ENCODE assay signal across 26 cellular contexts in genomic region chr14:96594961-96595360, GRCh38.
DNase-seq lines count a peak whose midpoint lies in the region; ATAC-seq, FAIRE-seq and TF ChIP-seq lines count a peak whose summit lies in the region.
"Had no signal": no experiment of that assay in that cellular context is flagged by ENCODE, and none has a peak within 500 bp of the region (broad histone marks: within the 10 kb centered on the region; RNA-seq: fewer than 3 reads in every experiment).

No MANE protein-coding gene starts in this region.

- H4K91ac ChIP-seq in neuronal stem cell (ENCODE audit: low read depth, low read length, poor library complexity): no peak overlapping the region

- H3K9me3 ChIP-seq in liver (ENCODE audit: control insufficient read depth in 4 of 4, low read length in 3 of 4) (no peaks in the 10 kb centered on the region), HepG2 (ENCODE audit: low read length) (no peaks in the 10 kb centered on the region), endothelial cell of umbilical vein (replicated peaks; ENCODE audit: control insufficient read depth, insufficient read depth, low read length) (no peaks in the 10 kb centered on the region), neuronal stem cell (replicated peaks in 1 of 2; ENCODE audit: control insufficient read depth in 2 of 2, insufficient read depth in 1 of 2, low read depth in 1 of 2, low read length in 2 of 2) (no peaks in the 10 kb centered on the region), spleen (no peaks in the 10 kb centered on the region)
- H3K9me3 ChIP-seq: BLaER1 had no signal

- no peaks in the 10 kb centered on the region for H3K36me3 Mint-ChIP-seq in progenitor cell of endocrine pancreas (ENCODE audit: insufficient read depth)
- H3K36me3 Mint-ChIP-seq: CD4-positive, CD25-positive, alpha-beta regulatory T cell; CD8-positive, alpha-beta memory T cell had no signal

- H3K4me3 ChIP-seq in liver (ENCODE audit: low read depth in 1 of 3, low read length in 3 of 3) (no peak overlapping the region), HepG2 (replicated peaks in 1 of 3; ENCODE audit: insufficient read depth in 1 of 3, low read depth in 2 of 3, low read length in 3 of 3) (no peak overlapping the region), endothelial cell of umbilical vein (replicated peaks in 1 of 3; ENCODE audit: insufficient read depth in 1 of 3, low read depth in 1 of 3, low read length in 3 of 3) (no peak overlapping the region), neuronal stem cell (ENCODE audit: low read length in 2 of 2) (peak overlapping the region in 1 of 2 donors; percentile 50), spleen (no peak overlapping the region)
- H3K4me3 ChIP-seq: BLaER1, GM12878, GM23248 had no signal

- H3K4me3 Mint-ChIP-seq in progenitor cell of endocrine pancreas (ENCODE audit: low read depth): no peak overlapping the region
- H3K4me3 Mint-ChIP-seq: B cell; CD4-positive, CD25-positive, alpha-beta regulatory T cell had no signal

- H3K4me1 ChIP-seq in liver (ENCODE audit: control insufficient read depth in 4 of 4, insufficient read depth in 4 of 4, low read length in 3 of 4): peaks cover 0 to 15% (median 5%) of the 10 kb centered on the region in 4 donors
- H3K4me1 ChIP-seq in HepG2 (ENCODE audit: insufficient read depth, low read length): peaks cover 12% of the 10 kb centered on the region; the same call in 1 of the 2 replicates
- H3K4me1 ChIP-seq in endothelial cell of umbilical vein (ENCODE audit: control insufficient read depth, extremely low read depth, insufficient read depth, low read length): no peaks in the 10 kb centered on the region
- H3K4me1 ChIP-seq in neuronal stem cell (ENCODE audit: control insufficient read depth in 2 of 2, insufficient read depth in 1 of 2, low read depth in 1 of 2, low read length in 2 of 2): peaks cover 0 to 3% of the 10 kb centered on the region in 2 donors
- peaks cover 7 to 18% (median 15%) of the 10 kb centered on the region in 6 donors for H3K4me1 ChIP-seq in spleen

- no peak for ATAC-seq in HepG2
- ATAC-seq: GM12878 had no signal

- no peak overlapping the region for H3K23ac ChIP-seq in neuronal stem cell (ENCODE audit: low read depth, low read length, poor library complexity)

- no peaks in the 10 kb centered on the region for H3K4me1 Mint-ChIP-seq in progenitor cell of endocrine pancreas (ENCODE audit: low read depth)

- TF ChIP-seq CTCF in liver (IDR thresholded peaks at IDR 0.05; ENCODE audit: low read depth, low read length, missing input control) (no peak), HepG2 (CRISPR knock-in tag; IDR thresholded peaks at IDR 0.05) (no peak), endothelial cell of umbilical vein (IDR thresholded peaks at IDR 0.05; ENCODE audit: extremely low read depth in 1 of 2, insufficient read depth in 1 of 2, low read depth in 1 of 2, low read length in 2 of 2) (no peak), spleen (IDR thresholded peaks at IDR 0.05 in 8 of 11, conservative IDR thresholded peaks at IDR 0.05 in 3 of 11) (no peak), progenitor cell of endocrine pancreas (IDR thresholded peaks at IDR 0.05; ENCODE audit: unreplicated experiment) (no peak)

- DNase-seq in HepG2 (ENCODE audit: low spot score) (no peak), endothelial cell of umbilical vein (ENCODE audit: low read depth, low spot score) (peak; percentile 60), neuronal stem cell (ENCODE audit: low spot score) (no peak), spleen (peak; percentile 41), progenitor cell of endocrine pancreas (ENCODE audit: low spot score, unreplicated experiment) (no peak), NCI-H69 (lab: John Stamatoyannopoulos, UW) (no peak), NCI-H345 treated with DMSO at 0.1 percent for 48 hours (lab: John Stamatoyannopoulos, UW; ENCODE audit: unreplicated experiment) (no peak)
- DNase-seq: CD4-positive, CD25-positive, alpha-beta regulatory T cell; CD8-positive, alpha-beta memory T cell; DMS 273 treated with DMSO at 0.1 percent for 48 hours; DMS79; EL; GDM1; GM23248; H7; HCEC 1CT had no signal

- H3K9me3 Mint-ChIP-seq in progenitor cell of endocrine pancreas (ENCODE audit: low read depth): no peaks in the 10 kb centered on the region
- H3K9me3 Mint-ChIP-seq: CD4-positive, CD25-positive, alpha-beta regulatory T cell; CD8-positive, alpha-beta memory T cell had no signal

- peak overlapping the region; percentile 31 for H3K14ac ChIP-seq in neuronal stem cell (ENCODE audit: low read length)

- H3K79me2 ChIP-seq in HepG2 (ENCODE audit: insufficient read depth, low read length): no peaks in the 10 kb centered on the region
- H3K79me2 ChIP-seq in endothelial cell of umbilical vein (ENCODE audit: control insufficient read depth, insufficient read depth, low read length): no peaks in the 10 kb centered on the region

- intact Hi-C loops in HepG2 (cut with micrococcal nuclease; ENCODE audit: unreplicated experiment) (no loop called here), endothelial cell of umbilical vein (cut with micrococcal nuclease) (no loop called here), spleen (cut with DNase I; ENCODE audit: low total_unique reads) (no loop called here)

- no peaks in the 10 kb centered on the region for H3K79me1 ChIP-seq in neuronal stem cell (ENCODE audit: low read depth, low read length)

- H2AFZ ChIP-seq in HepG2 (ENCODE audit: low read length) (no peak overlapping the region), endothelial cell of umbilical vein (ENCODE audit: low read depth, low read length) (no peak overlapping the region), neuronal stem cell (ENCODE audit: low read length) (no peak overlapping the region)
- H2AFZ ChIP-seq: GM23248 had no signal

- H3K4ac ChIP-seq in neuronal stem cell (ENCODE audit: low read length): no peak overlapping the region

- H2BK5ac ChIP-seq in neuronal stem cell (ENCODE audit: low read length): no peak overlapping the region

- H3K18ac ChIP-seq in neuronal stem cell (ENCODE audit: low read length): no peak overlapping the region

- H3K36me3 ChIP-seq in liver (ENCODE audit: control insufficient read depth in 4 of 4, insufficient read depth in 3 of 4, low read depth in 1 of 4, low read length in 3 of 4) (no peaks in the 10 kb centered on the region), HepG2 (replicated peaks in 1 of 2; ENCODE audit: control insufficient read depth in 1 of 2, insufficient read depth in 2 of 2, low read length in 2 of 2) (no peaks in the 10 kb centered on the region), endothelial cell of umbilical vein (ENCODE audit: control insufficient read depth in 2 of 2, extremely low read depth in 1 of 2, insufficient read depth in 2 of 2, low read length in 2 of 2) (no peaks in the 10 kb centered on the region), neuronal stem cell (replicated peaks in 1 of 2; ENCODE audit: control insufficient read depth in 2 of 2, insufficient read depth in 2 of 2, low read length in 2 of 2) (no peaks in the 10 kb centered on the region), spleen (no peaks in the 10 kb centered on the region)
- H3K36me3 ChIP-seq: BLaER1 had no signal

- no peak overlapping the region for H2BK120ac ChIP-seq in neuronal stem cell (ENCODE audit: low read depth, low read length)

- H4K8ac ChIP-seq in neuronal stem cell (ENCODE audit: low read depth, low read length): no peak overlapping the region

- dilution Hi-C loops in endothelial cell of umbilical vein (cut with MboI; ENCODE audit: extremely low pct_ligation_motif_present, low sequenced_read_pairs): no loop called here

- H3K27me3 Mint-ChIP-seq in progenitor cell of endocrine pancreas: peaks cover 28% of the 10 kb centered on the region

- no peak for TF ChIP-seq RAD21 in liver (IDR thresholded peaks at IDR 0.05)
- TF ChIP-seq RAD21 in HepG2 (CRISPR knock-in tag; IDR thresholded peaks at IDR 0.05): no peak

- no peak overlapping the region for H3K4me2 ChIP-seq in HepG2 (ENCODE audit: low read depth, low read length)
- no peak overlapping the region for H3K4me2 ChIP-seq in endothelial cell of umbilical vein (ENCODE audit: insufficient read depth, low read length)
- no peak overlapping the region for H3K4me2 ChIP-seq in neuronal stem cell (ENCODE audit: insufficient read depth, low read length, poor library complexity, severe bottlenecking)
- H3K4me2 ChIP-seq: BLaER1 had no signal

- no peak overlapping the region for H3K9ac ChIP-seq in liver (ENCODE audit: low read depth in 1 of 2, low read length in 2 of 2)
- H3K9ac ChIP-seq in HepG2 (ENCODE audit: insufficient read depth, low read depth, low read length): no peak overlapping the region
- H3K9ac ChIP-seq in endothelial cell of umbilical vein (replicated peaks; ENCODE audit: extremely low read depth, insufficient read depth, low read length): no peak overlapping the region
- no peak overlapping the region for H3K9ac ChIP-seq in neuronal stem cell (ENCODE audit: low read depth, low read length, poor library complexity)
- H3K9ac ChIP-seq: BLaER1, GM23248 had no signal

- no peaks in the 10 kb centered on the region for H4K20me1 ChIP-seq in HepG2 (ENCODE audit: insufficient read depth, low read length)
- H4K20me1 ChIP-seq in endothelial cell of umbilical vein (replicated peaks; ENCODE audit: control insufficient read depth, extremely low read depth, insufficient read depth, low read length): no peaks in the 10 kb centered on the region
- H4K20me1 ChIP-seq: BLaER1 had no signal

- H2BK12ac ChIP-seq in neuronal stem cell (ENCODE audit: low read length): no peak overlapping the region

- WGBS in liver: 67% methylated on average over 6 of the region's 6 CpGs
- WGBS in HepG2 (ENCODE audit: low lambda C conversion rate): 8% methylated on average over 6 of the region's 6 CpGs
- no CpG with 5 or more reads among the region's 6 CpGs for WGBS in neuronal stem cell (ENCODE audit: extremely low coverage in 2 of 2, insufficient read length in 2 of 2, insufficient replicate concordance in 1 of 2), 2 donors
- whole genome bisulfite sequencing in spleen, 5 donors: 50 to 83% (median 73%) methylated on average over 6 of the region's 6 CpGs

- POLR2A ChIA-PET in HepG2 (lab: Yijun Ruan, JAX): no interaction called here
- POLR2A ChIA-PET in endothelial cell of umbilical vein (lab: Charles Lee): no interaction called here

- no peaks in the 10 kb centered on the region for H3K27me3 ChIP-seq in liver (ENCODE audit: control insufficient read depth in 4 of 4, insufficient read depth in 4 of 4, low read length in 3 of 4)
- peaks cover 0 to 29% of the 10 kb centered on the region in 2 experiments; a peak in 3 of 5 replicates for H3K27me3 ChIP-seq in HepG2 (ENCODE audit: control insufficient read depth in 1 of 2, insufficient read depth in 2 of 2, low read length in 2 of 2)
- H3K27me3 ChIP-seq in endothelial cell of umbilical vein (ENCODE audit: control insufficient read depth in 2 of 2, insufficient read depth in 2 of 2, low read length in 2 of 2): no peaks in the 10 kb centered on the region
- peaks cover 0 to 5% (median 5%) of the 10 kb centered on the region in 3 experiments for H3K27me3 ChIP-seq in neuronal stem cell (ENCODE audit: control insufficient read depth in 3 of 3, insufficient read depth in 3 of 3, low read depth in 1 of 3, low read length in 3 of 3)
- H3K27me3 ChIP-seq in spleen (replicated peaks in 1 of 7): peaks cover 0 to 34% (median 0%) of the 10 kb centered on the region in 7 donors
- H3K27me3 ChIP-seq: BLaER1 had no signal

- TF ChIP-seq EP300 in HepG2 (IDR thresholded peaks at IDR 0.05; ENCODE audit: low read depth in 2 of 2, low read length in 2 of 2): no peak
- TF ChIP-seq EP300 in HepG2 (CRISPR knock-in tag; IDR thresholded peaks at IDR 0.05; ENCODE audit: borderline replicate concordance): no peak

- BruUV-seq in HepG2 (replicated peaks; lab: Mats Ljungman, UMichigan): no TSS peak
- BruUV-seq in endothelial cell of umbilical vein (replicated peaks; lab: Mats Ljungman, UMichigan): no TSS peak

- no peaks in the 10 kb centered on the region for H3K9me1 ChIP-seq in endothelial cell of umbilical vein (replicated peaks; ENCODE audit: control insufficient read depth, extremely low read depth, insufficient read depth, low read length)

- FAIRE-seq in HepG2 (lab: Jason Lieb, UNC): no peak
- FAIRE-seq in endothelial cell of umbilical vein (lab: Jason Lieb, UNC): no peak
- FAIRE-seq: A204.1, D721Med, GM12878, GM19239, H1 had no signal

- TF ChIP-seq POLR2A in HepG2 (IDR thresholded peaks at IDR 0.05; ENCODE audit: insufficient read depth in 1 of 2, low read depth in 2 of 2, low read length in 2 of 2) (no peak), endothelial cell of umbilical vein (IDR thresholded peaks at IDR 0.05; ENCODE audit: low read depth, low read length) (no peak), spleen (IDR thresholded peaks at IDR 0.05) (no peak)

- no peak overlapping the region for H2AK5ac ChIP-seq in neuronal stem cell (ENCODE audit: low read depth, low read length)

- CTCF ChIA-PET in HepG2 (lab: Yijun Ruan, JAX; ENCODE audit: low intra/inter-chr PET ratio, low total read pairs) (no interaction called here), endothelial cell of umbilical vein (lab: Charles Lee) (no interaction called here)

- in situ Hi-C loops in HepG2 (cut with HindIII; ENCODE audit: extremely low pct_ligation_motif_present, low pct_unique_long_range_greater_than_20kb): no loop called here

- H2BK15ac ChIP-seq in neuronal stem cell (ENCODE audit: low read length): no peak overlapping the region

- no peak overlapping the region for H3K27ac ChIP-seq in liver (ENCODE audit: low read depth in 1 of 2, low read length in 2 of 2)
- no peak overlapping the region for H3K27ac ChIP-seq in HepG2 (ENCODE audit: extremely low read length, insufficient read depth, low read length)
- no peak overlapping the region for H3K27ac ChIP-seq in endothelial cell of umbilical vein (ENCODE audit: insufficient read depth, low read depth, low read length)
- no peak overlapping the region for H3K27ac ChIP-seq in neuronal stem cell (replicated peaks; ENCODE audit: low read length)
- peak overlapping the region in 5 of 8 donors; percentile 12 to 45 (median 43) for H3K27ac ChIP-seq in spleen
- H3K27ac ChIP-seq: 22Rv1, BLaER1, C4-2B, GM23248 had no signal

- H3K27ac Mint-ChIP-seq in progenitor cell of endocrine pancreas: no peak overlapping the region
- H3K27ac Mint-ChIP-seq: B cell; CD4-positive, CD25-positive, alpha-beta regulatory T cell; CD8-positive, alpha-beta memory T cell had no signal

Comparison
In these comparisons a context has a peak if more than half of its experiments do, and no peak if none do; other contexts are left out.
1. H3K27ac ChIP-seq: peak in spleen (5 of 8); none in liver (0 of 2), HepG2 (single experiment), endothelial cell of umbilical vein (single experiment) and neuronal stem cell (single experiment).
2. DNase-seq: peak in endothelial cell of umbilical vein (single experiment) and spleen (single experiment); none in HepG2 (single experiment), neuronal stem cell (single experiment), progenitor cell of endocrine pancreas (single experiment), NCI-H69 (single experiment) and NCI-H345 treated with DMSO at 0.1 percent for 48 hours (single experiment).